In genomic region chr17:17106716-17107115, GRCh38 we compare ENCODE assay signal across 13 cellular contexts.
A peak's percentile ranks its signal among the peaks of the same experiment; 100 is the strongest.
DNase-seq lines count a peak whose midpoint lies in the region; ATAC-seq and TF ChIP-seq lines count a peak whose summit lies in the region.
"Had no signal": no experiment of that assay in that cellular context is flagged by ENCODE, and none has a peak within 500 bp of the region (broad histone marks: within the 10 kb centered on the region; RNA-seq: fewer than 3 reads in every experiment).

No MANE protein-coding gene starts in this region.

- H3K27ac ChIP-seq in coronary artery: peak overlapping the region; percentile 57 to 79
- peak overlapping the region; percentile 7 to 87 (median 62) for H3K27ac ChIP-seq in tibial nerve

- H3K27ac Mint-ChIP-seq in activated naive CD8-positive, alpha-beta T cell treated with anti-CD3 and anti-CD28 coated beads, Interleukin-2, amount 50 U/mL, for 24 hours: peak overlapping the region; percentile 44
- H3K27ac Mint-ChIP-seq in activated naive CD8-positive, alpha-beta T cell treated with anti-CD3 and anti-CD28 coated beads for 36 hours: no peak overlapping the region

- no peak for TF ChIP-seq CTCF in coronary artery (IDR thresholded peaks at IDR 0.05)
- no peak for TF ChIP-seq CTCF in tibial nerve (IDR thresholded peaks at IDR 0.05)

- H3K9me3 Mint-ChIP-seq in activated naive CD8-positive, alpha-beta T cell treated with anti-CD3 and anti-CD28 coated beads, Interleukin-2, amount 50 U/mL, for 24 hours: no peaks in the 10 kb centered on the region
- H3K9me3 Mint-ChIP-seq in activated naive CD8-positive, alpha-beta T cell treated with anti-CD3 and anti-CD28 coated beads for 36 hours: no peaks in the 10 kb centered on the region

- no peaks in the 10 kb centered on the region for H3K36me3 Mint-ChIP-seq in activated naive CD8-positive, alpha-beta T cell treated with anti-CD3 and anti-CD28 coated beads, Interleukin-2, amount 50 U/mL, for 24 hours (ENCODE audit: low read depth)
- no peaks in the 10 kb centered on the region for H3K36me3 Mint-ChIP-seq in activated naive CD8-positive, alpha-beta T cell treated with anti-CD3 and anti-CD28 coated beads for 36 hours

- no peaks in the 10 kb centered on the region for H3K36me3 ChIP-seq in mucosa of stomach (ENCODE audit: control insufficient read depth, insufficient read depth, low read length)
- H3K36me3 ChIP-seq in tibial nerve: peaks cover 0 to 3% (median 0%) of the 10 kb centered on the region in 3 donors

- H3K9me3 ChIP-seq in mucosa of stomach (ENCODE audit: control insufficient read depth, low read length) (no peaks in the 10 kb centered on the region), tibial nerve (no peaks in the 10 kb centered on the region)

- no peak for TF ChIP-seq POLR2A in tibial nerve (IDR thresholded peaks at IDR 0.05)

- H3K4me3 Mint-ChIP-seq in activated naive CD8-positive, alpha-beta T cell treated with anti-CD3 and anti-CD28 coated beads, Interleukin-2, amount 50 U/mL, for 24 hours: no peak overlapping the region
- no peak overlapping the region for H3K4me3 Mint-ChIP-seq in activated naive CD8-positive, alpha-beta T cell treated with anti-CD3 and anti-CD28 coated beads for 36 hours

- H3K27me3 ChIP-seq in mucosa of stomach (ENCODE audit: control insufficient read depth, insufficient read depth, low read length) (no peaks in the 10 kb centered on the region), tibial nerve (no peaks in the 10 kb centered on the region)

- H3K4me1 ChIP-seq in mucosa of stomach (ENCODE audit: control insufficient read depth, insufficient read depth, low read length) (peaks cover 54% of the 10 kb centered on the region), tibial nerve (peaks cover 3 to 98% (median 70%) of the 10 kb centered on the region in 4 donors)

- H3K27me3 Mint-ChIP-seq in activated naive CD8-positive, alpha-beta T cell treated with anti-CD3 and anti-CD28 coated beads, Interleukin-2, amount 50 U/mL, for 24 hours: no peaks in the 10 kb centered on the region
- H3K27me3 Mint-ChIP-seq in activated naive CD8-positive, alpha-beta T cell treated with anti-CD3 and anti-CD28 coated beads for 36 hours: no peaks in the 10 kb centered on the region

- H3K9ac ChIP-seq in mucosa of stomach (ENCODE audit: low read length): peak overlapping the region; percentile 1

- WGBS in tibial nerve, 2 donors: 19 to 27% methylated on average over 1 of the region's 1 CpG

- peak in 1 of 2 donors; percentile 47 for TF ChIP-seq EP300 in tibial nerve (IDR thresholded peaks at IDR 0.05)

- no peak overlapping the region for H3K4me3 ChIP-seq in coronary artery
- H3K4me3 ChIP-seq in mucosa of stomach (ENCODE audit: low read length): no peak overlapping the region
- H3K4me3 ChIP-seq in tibial nerve: no peak overlapping the region

- ATAC-seq in activated naive CD8-positive, alpha-beta T cell treated with anti-CD3 and anti-CD28 coated beads, Interleukin-2, amount 50 U/mL, for 24 hours: no peak

- peaks cover 50% of the 10 kb centered on the region for H3K4me1 Mint-ChIP-seq in activated naive CD8-positive, alpha-beta T cell treated with anti-CD3 and anti-CD28 coated beads, Interleukin-2, amount 50 U/mL, for 24 hours
- peaks cover 47% of the 10 kb centered on the region for H3K4me1 Mint-ChIP-seq in activated naive CD8-positive, alpha-beta T cell treated with anti-CD3 and anti-CD28 coated beads for 36 hours

- DNase-seq in activated naive CD8-positive, alpha-beta T cell treated with anti-CD3 and anti-CD28 coated beads, Interleukin-2, amount 50 U/mL, for 24 hours: no peak
- no peak for DNase-seq in activated naive CD8-positive, alpha-beta T cell treated with anti-CD3 and anti-CD28 coated beads for 36 hours
- DNase-seq in coronary artery (ENCODE audit: low spot score) (no peak), tibial nerve (ENCODE audit: low spot score in 2 of 2) (no peak), OCI-M1 (lab: John Stamatoyannopoulos, UW) (no peak), occipital lobe (lab: John Stamatoyannopoulos, UW) (no peak)
- DNase-seq in stimulated activated CD4-positive, alpha-beta T cell treated with anti-CD3 and anti-CD28 coated beads, Interleukin-4, amount 100 ng/mL, for 1 hour: no peak
- DNase-seq: ACHN; activated CD4-positive, alpha-beta T cell treated with anti-CD3 and anti-CD28 coated beads for 4 hours; activated naive CD4-positive, alpha-beta T cell treated with anti-CD3 and anti-CD28 coated beads, Interleukin-2, amount 50 U/mL, for 16 hours; NCI-H1105 treated with DMSO at 0.1 percent for 48 hours; stimulated activated naive CD4-positive, alpha-beta T cell had no signal
